9 cellular contexts compared by ENCODE assay signal in the genomic region with DNA sequence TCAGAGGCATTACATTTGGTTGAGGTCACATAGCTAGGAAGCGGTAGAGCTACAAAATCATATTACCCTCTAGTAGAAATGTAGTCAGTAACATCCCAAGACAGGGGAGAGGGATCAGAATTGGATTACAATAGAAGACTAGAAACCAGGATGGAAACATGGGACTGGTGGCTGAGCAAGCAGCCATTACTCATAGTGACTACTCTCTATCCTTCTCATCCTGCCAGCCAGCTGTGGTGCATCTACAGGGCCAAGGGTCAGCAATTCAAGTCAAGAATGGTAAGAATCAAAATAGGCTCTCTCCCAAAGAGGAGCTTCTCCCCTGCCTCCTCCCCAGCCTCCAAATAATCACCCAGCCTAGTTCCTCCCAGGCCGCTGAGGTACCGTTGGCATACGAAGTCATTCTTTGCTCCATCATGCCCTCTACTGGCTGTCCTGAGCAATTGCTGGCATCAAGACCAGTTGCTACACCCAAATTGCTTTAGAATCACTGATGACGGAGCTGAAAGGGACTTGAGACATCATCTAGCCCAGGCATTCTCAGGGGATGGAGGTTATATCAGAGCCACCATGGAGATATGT. TPM values are rescaled to one million over a fixed set of nuclear protein-coding genes. Genes with fewer than 3 reads are reported as not detected.
DNase-seq lines count a peak whose midpoint lies in the region; ATAC-seq, FAIRE-seq and TF ChIP-seq lines count a peak whose summit lies in the region.
"Had no signal": no experiment of that assay in that cellular context is flagged by ENCODE, and none has a peak within 500 bp of the region (broad histone marks: within the 10 kb centered on the region; RNA-seq: fewer than 3 reads in every experiment).

No MANE protein-coding gene starts in this region.

- H3K9me1 ChIP-seq in endothelial cell of umbilical vein (replicated peaks; ENCODE audit: control insufficient read depth, extremely low read depth, insufficient read depth, low read length) = no peaks in the 10 kb centered on the region

- H3K4me1 ChIP-seq in endothelial cell of umbilical vein (ENCODE audit: control insufficient read depth, extremely low read depth, insufficient read depth, low read length) = peaks cover 34% of the 10 kb centered on the region

- BruUV-seq in endothelial cell of umbilical vein (replicated peaks; lab: Mats Ljungman, UMichigan) = no TSS peak

- no peak overlapping the region for H3K27ac ChIP-seq in endothelial cell of umbilical vein (ENCODE audit: insufficient read depth, low read depth, low read length)

- no peaks in the 10 kb centered on the region for H3K36me3 ChIP-seq in endothelial cell of umbilical vein (ENCODE audit: control insufficient read depth in 2 of 2, extremely low read depth in 1 of 2, insufficient read depth in 2 of 2, low read length in 2 of 2)

- H3K9me3 Mint-ChIP-seq in activated CD4-positive, alpha-beta T cell treated with anti-CD3 and anti-CD28 coated beads for 36 hours (ENCODE audit: low read depth) = no peaks in the 10 kb centered on the region

- H3K36me3 Mint-ChIP-seq in activated CD4-positive, alpha-beta T cell treated with anti-CD3 and anti-CD28 coated beads for 36 hours (ENCODE audit: low read depth) = no peaks in the 10 kb centered on the region

- ATAC-seq in HG02642 (IDR thresholded peaks at IDR 0.05; ENCODE audit: poor library complexity, unreplicated experiment) = peak; percentile 66
- peak; percentile 78 for ATAC-seq in activated CD4-positive, alpha-beta T cell treated with anti-CD3 and anti-CD28 coated beads for 36 hours

- no peak overlapping the region for H3K4me2 ChIP-seq in endothelial cell of umbilical vein (ENCODE audit: insufficient read depth, low read length)

- H3K9me3 ChIP-seq in endothelial cell of umbilical vein (replicated peaks; ENCODE audit: control insufficient read depth, insufficient read depth, low read length) = no peaks in the 10 kb centered on the region

- H3K9ac ChIP-seq in endothelial cell of umbilical vein (replicated peaks; ENCODE audit: extremely low read depth, insufficient read depth, low read length) = no peak overlapping the region

- no peaks in the 10 kb centered on the region for H3K79me2 ChIP-seq in endothelial cell of umbilical vein (ENCODE audit: control insufficient read depth, insufficient read depth, low read length)

- dilution Hi-C loops in endothelial cell of umbilical vein (cut with MboI; ENCODE audit: extremely low pct_ligation_motif_present, low sequenced_read_pairs) = no loop called here

- CTCF ChIA-PET in activated CD4-positive, alpha-beta T cell treated with anti-CD3 and anti-CD28 coated beads for 36 hours (lab: Charles Lee) = interaction anchor here (0.7 to 3.0 kb wide), 7 partner anchors 9 to 492 kb away, joined by 3 to 13 read pairs (median 4); no protein-coding TSS in a partner anchor
- CTCF ChIA-PET in endothelial cell of umbilical vein (lab: Charles Lee) = interaction anchor here (0.6 to 3.8 kb wide), 26 partner anchors 9 to 1203 kb away, joined by 3 to 69 read pairs (median 3); partner anchors contain the start of genes EDA, IGBP1 and NALF2

- POLR2A ChIA-PET in activated CD4-positive, alpha-beta T cell treated with anti-CD3 and anti-CD28 coated beads for 36 hours (lab: Charles Lee) = no interaction called here
- POLR2A ChIA-PET in endothelial cell of umbilical vein (lab: Charles Lee) = no interaction called here

- H2AFZ ChIP-seq in endothelial cell of umbilical vein (ENCODE audit: low read depth, low read length) = peak overlapping the region; percentile 59

- DNase-seq in activated naive CD4-positive, alpha-beta T cell treated with Interleukin-2 at 50 U/mL for 16 hours = peak; percentile 22
- DNase-seq in activated naive CD4-positive, alpha-beta T cell (lab: John Stamatoyannopoulos, UW) = no peak
- DNase-seq in NCI-H2107 (lab: John Stamatoyannopoulos, UW) (peak; percentile 30), endothelial cell of umbilical vein (ENCODE audit: low read depth, low spot score) (peak; percentile 49), myocyte (ENCODE audit: low read depth) (peak; percentile 57), urothelium cell line (ENCODE audit: low spot score) (peak; percentile 61)
- DNase-seq in activated CD4-positive, alpha-beta T cell treated with anti-CD3 and anti-CD28 coated beads for 36 hours = peak; percentile 50

- intact Hi-C loops in activated CD4-positive, alpha-beta T cell treated with anti-CD3 and anti-CD28 coated beads for 36 hours (cut with DNase I, micrococcal nuclease) = loop anchor here (1.0 to 5.0 kb wide), 4 partner anchors 67 to 537 kb away; no protein-coding TSS in a partner anchor
- intact Hi-C loops in endothelial cell of umbilical vein (cut with micrococcal nuclease) = loop anchor here (1.0 to 5.0 kb wide), 3 partner anchors 412 to 608 kb away; no protein-coding TSS in a partner anchor

- no peak overlapping the region for H3K27ac Mint-ChIP-seq in activated CD4-positive, alpha-beta T cell treated with anti-CD3 and anti-CD28 coated beads for 36 hours

- no peak for TF ChIP-seq POLR2A in endothelial cell of umbilical vein (IDR thresholded peaks at IDR 0.05; ENCODE audit: low read depth, low read length)

- no peaks in the 10 kb centered on the region for H3K27me3 Mint-ChIP-seq in activated CD4-positive, alpha-beta T cell treated with anti-CD3 and anti-CD28 coated beads for 36 hours

- no peak overlapping the region for H3K4me3 ChIP-seq in endothelial cell of umbilical vein (replicated peaks in 1 of 3; ENCODE audit: insufficient read depth in 1 of 3, low read depth in 1 of 3, low read length in 3 of 3)

- H3K27me3 ChIP-seq in endothelial cell of umbilical vein (ENCODE audit: control insufficient read depth in 2 of 2, insufficient read depth in 2 of 2, low read length in 2 of 2) = no peaks in the 10 kb centered on the region

- H3K4me1 Mint-ChIP-seq in activated CD4-positive, alpha-beta T cell treated with anti-CD3 and anti-CD28 coated beads for 36 hours = peaks cover 8% of the 10 kb centered on the region

- H4K20me1 ChIP-seq in endothelial cell of umbilical vein (replicated peaks; ENCODE audit: control insufficient read depth, extremely low read depth, insufficient read depth, low read length) = no peaks in the 10 kb centered on the region

- peak; percentile 71 for TF ChIP-seq CTCF in endothelial cell of umbilical vein (IDR thresholded peaks at IDR 0.05; ENCODE audit: extremely low read depth in 1 of 2, insufficient read depth in 1 of 2, low read depth in 1 of 2, low read length in 2 of 2)

- no peak overlapping the region for H3K4me3 Mint-ChIP-seq in activated CD4-positive, alpha-beta T cell treated with anti-CD3 and anti-CD28 coated beads for 36 hours

- FAIRE-seq in endothelial cell of umbilical vein (lab: Jason Lieb, UNC) (peak; percentile 98), urothelium cell line (lab: Jason Lieb, UNC) (no peak)

TF ChIP-seq in endothelial cell of umbilical vein, 7 proteins besides CTCF, POLR2A, EP300 and RAD21:
- TF ChIP-seq MYC (IDR thresholded peaks at IDR 0.05; ENCODE audit: low read depth, low read length) (no peak), EZH2 (IDR thresholded peaks at IDR 0.05; ENCODE audit: borderline replicate concordance, low read depth, low read length, severe bottlenecking) (no peak), GATA2 (IDR thresholded peaks at IDR 0.05; ENCODE audit: insufficient read depth, insufficient read length, low read depth, low read length) (no peak), JUN (IDR thresholded peaks at IDR 0.05; ENCODE audit: borderline replicate concordance, insufficient read depth, insufficient read length, low read depth) (no peak), POLR2AphosphoS5 (IDR thresholded peaks at IDR 0.05; ENCODE audit: insufficient read depth, low read depth, low read length) (no peak), MAX (IDR thresholded peaks at IDR 0.05; ENCODE audit: insufficient read depth, insufficient read length) (no peak), FOS (IDR thresholded peaks at IDR 0.05; ENCODE audit: borderline replicate concordance, insufficient read depth, low read length) (no peak)

RNA-seq across cellular contexts. Expression of gene AWAT2, which starts 19.4 kb away (rescaled TPM):
- total RNA-seq in activated CD4-positive, alpha-beta T cell treated with anti-CD3 and anti-CD28 coated beads for 36 hours = not detected
- total RNA-seq in endothelial cell of umbilical vein (0.20 and 0.21 TPM in 2 replicates), myocyte (not detected in 2 replicates)
- polyA plus RNA-seq in endothelial cell of umbilical vein = 0.22 and 0.29 TPM in 2 replicates
- 0.14 and 0.17 TPM in 2 replicates for polyA plus RNA-seq in endothelial cell of umbilical vein (2011; cell fraction: cytosol; rRNA removed)
- 0.47 and 0.73 TPM in 2 replicates for polyA plus RNA-seq in endothelial cell of umbilical vein (2011; cell fraction: nucleus; rRNA removed)
- not detected in 2 replicates for polyA plus RNA-seq in endothelial cell of umbilical vein (2012)
- polyA minus RNA-seq in endothelial cell of umbilical vein = not detected in 2 replicates
- polyA minus RNA-seq in endothelial cell of umbilical vein (2011; cell fraction: cytosol; rRNA and poly(A)+ RNA removed) = not detected
- polyA minus RNA-seq in endothelial cell of umbilical vein (2011; cell fraction: nucleus; rRNA and poly(A)+ RNA removed) = not detected in 2 replicates
- polyA plus RNA-seq in myocyte (2012) = not detected
- polyA plus RNA-seq: esophagus had no signal

RNA-seq across cellular contexts. Expression of gene OTUD6A, which starts 31.9 kb away (rescaled TPM):
- not detected for total RNA-seq in activated CD4-positive, alpha-beta T cell treated with anti-CD3 and anti-CD28 coated beads for 36 hours
- total RNA-seq in endothelial cell of umbilical vein = not detected in 2 replicates
- polyA plus RNA-seq in endothelial cell of umbilical vein = not detected in 2 replicates
- polyA plus RNA-seq in endothelial cell of umbilical vein (2011; cell fraction: cytosol; rRNA removed) = not detected in 2 replicates
- polyA plus RNA-seq in endothelial cell of umbilical vein (2011; cell fraction: nucleus; rRNA removed) = not detected in 2 replicates
- not detected in 2 replicates for polyA plus RNA-seq in endothelial cell of umbilical vein (2012)
- polyA minus RNA-seq in endothelial cell of umbilical vein = not detected in 2 replicates
- polyA minus RNA-seq in endothelial cell of umbilical vein (2011; cell fraction: cytosol; rRNA and poly(A)+ RNA removed) = not detected
- not detected in 2 replicates for polyA minus RNA-seq in endothelial cell of umbilical vein (2011; cell fraction: nucleus; rRNA and poly(A)+ RNA removed)
- not detected in 2 replicates for total RNA-seq in myocyte
- not detected for polyA plus RNA-seq in myocyte (2012)
- polyA plus RNA-seq: esophagus had no signal

Comparison
In these comparisons a context has a peak if more than half of its experiments do, and no peak if none do; other contexts are left out.
1. DNase-seq: peak in activated naive CD4-positive, alpha-beta T cell treated with Interleukin-2 at 50 U/mL for 16 hours (single experiment), NCI-H2107 (single experiment), activated CD4-positive, alpha-beta T cell treated with anti-CD3 and anti-CD28 coated beads for 36 hours (single experiment), endothelial cell of umbilical vein (single experiment), myocyte (single experiment) and urothelium cell line (single experiment); none in activated naive CD4-positive, alpha-beta T cell (0 of 4).